In the genomic region with DNA sequence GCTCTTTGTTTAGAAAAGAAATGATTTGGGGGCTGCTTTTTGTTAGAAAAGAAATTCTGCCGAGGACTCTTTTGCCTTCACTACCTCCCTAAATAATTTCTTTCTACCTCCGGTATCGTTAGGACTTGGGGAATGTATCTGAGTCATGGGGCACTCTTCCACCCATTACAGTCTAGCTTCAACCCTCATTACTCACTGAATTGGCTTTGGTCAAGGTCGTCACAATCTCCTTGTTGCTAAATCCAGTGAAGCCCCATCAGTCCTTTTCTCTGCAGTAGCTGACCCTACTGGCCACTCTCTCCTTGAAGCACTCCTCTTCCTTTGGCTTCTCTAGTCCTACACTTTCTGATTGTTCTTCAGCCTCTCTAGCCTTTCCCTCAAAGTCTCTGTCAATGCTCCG, we compare ENCODE assay signal across 1 cellular context.
TF ChIP-seq lines count a peak whose summit lies in the region.

No MANE protein-coding gene starts in this region.

TF ChIP-seq in IMR-90, 13 proteins besides CTCF, POLR2A, EP300 and RAD21 (continued from another document):
- TF ChIP-seq CEBPB (IDR thresholded peaks at IDR 0.05; ENCODE audit: low read depth, low read length) (no peak), NFE2L2 (IDR thresholded peaks at IDR 0.05; ENCODE audit: low read depth, low read length) (no peak), MAZ (IDR thresholded peaks at IDR 0.05; ENCODE audit: borderline replicate concordance, low read depth, low read length) (no peak), SMC3 (IDR thresholded peaks at IDR 0.05; ENCODE audit: low read depth, low read length) (no peak), RCOR1 (IDR thresholded peaks at IDR 0.05; ENCODE audit: insufficient replicate concordance, low read length) (no peak), MAFK (IDR thresholded peaks at IDR 0.05; ENCODE audit: low read depth, low read length) (no peak)
- TF ChIP-seq, protein P1, sequence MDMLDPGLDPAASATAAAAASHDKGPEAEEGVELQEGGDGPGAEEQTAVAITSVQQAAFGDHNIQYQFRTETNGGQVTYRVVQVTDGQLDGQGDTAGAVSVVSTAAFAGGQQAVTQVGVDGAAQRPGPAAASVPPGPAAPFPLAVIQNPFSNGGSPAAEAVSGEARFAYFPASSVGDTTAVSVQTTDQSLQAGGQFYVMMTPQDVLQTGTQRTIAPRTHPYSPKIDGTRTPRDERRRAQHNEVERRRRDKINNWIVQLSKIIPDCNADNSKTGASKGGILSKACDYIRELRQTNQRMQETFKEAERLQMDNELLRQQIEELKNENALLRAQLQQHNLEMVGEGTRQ (IDR thresholded peaks at IDR 0.05; ENCODE audit: low read depth, low read length), result no peak
